ENCODE assay signal across 19 cellular contexts in genomic region chr3:153853163-153853562, GRCh38.
A peak's percentile ranks its signal among the peaks of the same experiment; 100 is the strongest.
DNase-seq lines count a peak whose midpoint lies in the region; ATAC-seq and TF ChIP-seq lines count a peak whose summit lies in the region.
"Had no signal": no experiment of that assay in that cellular context is flagged by ENCODE, and none has a peak within 500 bp of the region (broad histone marks: within the 10 kb centered on the region; RNA-seq: fewer than 3 reads in every experiment).

No MANE protein-coding gene starts in this region.

- H3K27me3 ChIP-seq in prostate gland (replicated peaks; ENCODE audit: insufficient read depth) = no peaks in the 10 kb centered on the region
- H3K27me3 ChIP-seq: BLaER1 had no signal

- H3K4me3 ChIP-seq in prostate gland = no peak overlapping the region
- H3K4me3 ChIP-seq: A549, BLaER1, GM23338 had no signal

- no peak for TF ChIP-seq POLR2A in prostate gland (IDR thresholded peaks at IDR 0.05)

- WGBS in prostate gland = 91% methylated on average over 1 of the region's 1 CpG

- H3K4me1 ChIP-seq in prostate gland (replicated peaks) = no peaks in the 10 kb centered on the region
- H3K4me1 ChIP-seq: A549, BLaER1 had no signal

- no peaks in the 10 kb centered on the region for H3K9me3 ChIP-seq in prostate gland
- H3K9me3 ChIP-seq: A549, BLaER1 had no signal

- DNase-seq in NOMO-1 treated with DMSO at 0.1 percent for 48 hours (lab: John Stamatoyannopoulos, UW; ENCODE audit: unreplicated experiment) (peak; percentile 6), NOMO-1 treated with dmso at 0.1 percent for 144 hours (lab: John Stamatoyannopoulos, UW; ENCODE audit: unreplicated experiment) (no peak), NCI-H2227 (lab: John Stamatoyannopoulos, UW; ENCODE audit: unreplicated experiment) (no peak), prostate gland (ENCODE audit: low spot score) (no peak)
- DNase-seq: CD4-positive, alpha-beta memory T cell; DMS153; DMS79; GDM1; HCEC 1CT; Karpas-422; KBM-7 had no signal

- H3K27ac ChIP-seq in prostate gland = no peak overlapping the region
- H3K27ac ChIP-seq: 22Rv1, A549, BLaER1 had no signal

- ATAC-seq in GM18909 (IDR thresholded peaks at IDR 0.05; ENCODE audit: poor library complexity, unreplicated experiment) = peak; percentile 37
- peak; percentile 46 for ATAC-seq in HG03354 (IDR thresholded peaks at IDR 0.05; ENCODE audit: poor library complexity, severe bottlenecking, unreplicated experiment)
- no peak for ATAC-seq in HG03460 (IDR thresholded peaks at IDR 0.05; ENCODE audit: unreplicated experiment)
- ATAC-seq: A549, HepG2 had no signal

- no peak for TF ChIP-seq CTCF in prostate gland (IDR thresholded peaks at IDR 0.05)

- intact Hi-C loops in prostate gland (cut with DNase I) = no loop called here

- H3K36me3 ChIP-seq in prostate gland = no peaks in the 10 kb centered on the region
- H3K36me3 ChIP-seq: BLaER1 had no signal
